8 cellular contexts compared by ENCODE assay signal in the genomic region with DNA sequence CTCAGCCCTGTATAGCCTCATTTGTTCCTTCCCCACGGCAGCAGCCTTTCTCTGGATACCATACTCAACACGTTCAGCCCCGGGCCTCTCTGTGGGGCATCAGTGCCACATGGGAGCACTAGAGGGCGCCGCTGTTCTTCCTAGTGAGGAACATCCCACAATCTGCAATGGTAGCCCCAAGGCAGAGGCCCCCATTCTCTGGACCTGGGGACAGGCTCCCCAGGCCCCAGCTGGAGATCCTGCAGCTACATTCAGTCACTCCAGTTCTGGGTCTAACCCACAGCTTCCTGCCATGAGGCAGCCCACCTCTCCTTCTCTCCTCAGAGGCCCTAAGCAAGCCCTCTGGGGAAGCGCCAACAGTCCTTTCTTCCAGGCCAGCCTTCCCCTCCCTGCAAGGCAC. TPM values are rescaled to one million over a fixed set of nuclear protein-coding genes. Genes with fewer than 3 reads are reported as not detected.
DNase-seq lines count a peak whose midpoint lies in the region; ATAC-seq and TF ChIP-seq lines count a peak whose summit lies in the region.

No MANE protein-coding gene starts in this region.

- ATAC-seq in GM21447 (IDR thresholded peaks at IDR 0.05; ENCODE audit: unreplicated experiment) (peak; percentile 84), Panc1 (peak; percentile 92)
- peak; percentile 91 for ATAC-seq in activated T-cell treated with anti-CD3 and anti-CD28 coated beads, Interleukin-2, amount 50 U/mL, for 72 hours (replicated peaks in 1 of 2)

- H3K36me3 ChIP-seq in Panc1 (ENCODE audit: control insufficient read depth, insufficient read depth, low read length) (no peaks in the 10 kb centered on the region), neuronal stem cell (replicated peaks in 1 of 2; ENCODE audit: control insufficient read depth in 2 of 2, insufficient read depth in 2 of 2, low read length in 2 of 2) (peaks cover 0 to 4% of the 10 kb centered on the region in 2 donors)

- no peak overlapping the region for H4K8ac ChIP-seq in neuronal stem cell (ENCODE audit: low read depth, low read length)

- peak overlapping the region; percentile 30 for H2BK12ac ChIP-seq in neuronal stem cell (ENCODE audit: low read length)

- H3K18ac ChIP-seq in neuronal stem cell (ENCODE audit: low read length) = peak overlapping the region; percentile 27

- peak overlapping the region; percentile 85 for H3K9ac ChIP-seq in neuronal stem cell (ENCODE audit: low read depth, low read length, poor library complexity)

- H3K4me1 Mint-ChIP-seq in activated T-cell treated with anti-CD3 and anti-CD28 coated beads, Interleukin-2, amount 50 U/mL, for 72 hours (ENCODE audit: low read depth) = no peaks in the 10 kb centered on the region

- peaks cover 2% of the 10 kb centered on the region for H3K79me1 ChIP-seq in neuronal stem cell (ENCODE audit: low read depth, low read length)

- H2AFZ ChIP-seq in neuronal stem cell (ENCODE audit: low read length) = peak overlapping the region; percentile 82

- H2BK5ac ChIP-seq in neuronal stem cell (ENCODE audit: low read length) = peak overlapping the region; percentile 5

- H3K27ac Mint-ChIP-seq in activated T-cell treated with anti-CD3 and anti-CD28 coated beads, Interleukin-2, amount 50 U/mL, for 72 hours = no peak overlapping the region

- H3K4me2 ChIP-seq in neuronal stem cell (ENCODE audit: insufficient read depth, low read length, poor library complexity, severe bottlenecking) = no peak overlapping the region

- H3K36me3 Mint-ChIP-seq in activated T-cell treated with anti-CD3 and anti-CD28 coated beads, Interleukin-2, amount 50 U/mL, for 72 hours (ENCODE audit: insufficient read depth in 2 of 2) = no peaks in the 10 kb centered on the region

- H3K27me3 ChIP-seq in Panc1 (ENCODE audit: control insufficient read depth, insufficient read depth, low read length) (no peaks in the 10 kb centered on the region), neuronal stem cell (ENCODE audit: control insufficient read depth in 3 of 3, insufficient read depth in 3 of 3, low read depth in 1 of 3, low read length in 3 of 3) (peaks cover 0 to 10% (median 0%) of the 10 kb centered on the region in 3 experiments)

- no CpG with 5 or more reads among the region's 6 CpGs for WGBS in neuronal stem cell (ENCODE audit: extremely low coverage in 2 of 2, insufficient read length in 2 of 2, insufficient replicate concordance in 1 of 2), 2 donors

- CTCF ChIA-PET in Panc1 (lab: Charles Lee) = interaction anchor here (0.8 to 1.4 kb wide), 3 partner anchors 71 to 127 kb away, joined by 3 to 9 read pairs (median 4); no protein-coding TSS in a partner anchor

- H3K14ac ChIP-seq in neuronal stem cell (ENCODE audit: low read length) = peak overlapping the region; percentile 26

- no peak overlapping the region for H2BK15ac ChIP-seq in neuronal stem cell (ENCODE audit: low read length)

- H3K9me3 ChIP-seq in Panc1 (ENCODE audit: control insufficient read depth, insufficient read depth, low read depth, low read length) (no peaks in the 10 kb centered on the region), neuronal stem cell (replicated peaks in 1 of 2; ENCODE audit: control insufficient read depth in 2 of 2, insufficient read depth in 1 of 2, low read depth in 1 of 2, low read length in 2 of 2) (no peaks in the 10 kb centered on the region)

- H2BK120ac ChIP-seq in neuronal stem cell (ENCODE audit: low read depth, low read length) = no peak overlapping the region

- intact Hi-C loops in Panc1 (cut with micrococcal nuclease; ENCODE audit: unreplicated experiment) = loop anchor here (1.0 kb wide), 1 partner anchor 71 kb away; no protein-coding TSS in a partner anchor

- H3K9me3 Mint-ChIP-seq in activated T-cell treated with anti-CD3 and anti-CD28 coated beads, Interleukin-2, amount 50 U/mL, for 72 hours = no peaks in the 10 kb centered on the region

- no peak overlapping the region for H3K4me3 Mint-ChIP-seq in activated T-cell treated with anti-CD3 and anti-CD28 coated beads, Interleukin-2, amount 50 U/mL, for 72 hours

- H3K4me1 ChIP-seq in Panc1 (ENCODE audit: control insufficient read depth, insufficient read depth, low read length) (no peaks in the 10 kb centered on the region), neuronal stem cell (ENCODE audit: control insufficient read depth in 2 of 2, insufficient read depth in 1 of 2, low read depth in 1 of 2, low read length in 2 of 2) (peaks cover 4% of the 10 kb centered on the region in 2 donors)

- H4K91ac ChIP-seq in neuronal stem cell (ENCODE audit: low read depth, low read length, poor library complexity) = no peak overlapping the region

- H2AK5ac ChIP-seq in neuronal stem cell (ENCODE audit: low read depth, low read length) = peak overlapping the region; percentile 50

- peak; percentile 21 for DNase-seq in DMS 273 treated with DMSO at 0.1 percent for 48 hours (lab: John Stamatoyannopoulos, UW)
- peak; percentile 72 for DNase-seq in HT1080 (ENCODE audit: low read depth)
- DNase-seq in Panc1 (ENCODE audit: low read depth, low spot score) = peak; percentile 47
- DNase-seq in activated T-cell treated with anti-CD3 and anti-CD28 coated beads, Interleukin-2, amount 50 U/mL, for 72 hours = peak; percentile 86 to 88
- peak; percentile 73 for DNase-seq in fibroblast of pulmonary artery (ENCODE audit: low read depth)
- DNase-seq in neuronal stem cell (ENCODE audit: low spot score) = peak; percentile 77
- DNase-seq in stromal cell of bone marrow (ENCODE audit: low read depth) = peak; percentile 41

- H3K27me3 Mint-ChIP-seq in activated T-cell treated with anti-CD3 and anti-CD28 coated beads, Interleukin-2, amount 50 U/mL, for 72 hours (ENCODE audit: low read depth) = no peaks in the 10 kb centered on the region

- no peak overlapping the region for H3K27ac ChIP-seq in Panc1 (ENCODE audit: low read length)
- no peak overlapping the region for H3K27ac ChIP-seq in neuronal stem cell (replicated peaks; ENCODE audit: low read length)

- no TSS peak for BruUV-seq in Panc1 (replicated peaks; lab: Mats Ljungman, UMichigan)

- no peak overlapping the region for H3K4me3 ChIP-seq in Panc1 (ENCODE audit: low read depth in 2 of 2, low read length in 2 of 2)
- H3K4me3 ChIP-seq in fibroblast of pulmonary artery (replicated peaks; ENCODE audit: low read depth, low read length) = no peak overlapping the region
- no peak overlapping the region for H3K4me3 ChIP-seq in neuronal stem cell (ENCODE audit: low read length in 2 of 2)

- POLR2A ChIA-PET in Panc1 (lab: Charles Lee) = no interaction called here

- H3K4ac ChIP-seq in neuronal stem cell (ENCODE audit: low read length) = no peak overlapping the region

- in situ Hi-C loops in Panc1 (cut with HindIII; ENCODE audit: low pct_unique_long_range_greater_than_20kb, low sequenced_read_pairs) = no loop called here

- TF ChIP-seq CTCF in Panc1 (IDR thresholded peaks at IDR 0.05) (peak; percentile 96), fibroblast of pulmonary artery (IDR thresholded peaks at IDR 0.05; ENCODE audit: low read length, missing control alignments) (peak; percentile 89)

- peak overlapping the region; percentile 20 for H3K23ac ChIP-seq in neuronal stem cell (ENCODE audit: low read depth, low read length, poor library complexity)

RNA-seq across cellular contexts. Expression of gene SFXN5, which starts 14.2 kb away (rescaled TPM):
- 10.8 and 13.8 TPM in 2 replicates for total RNA-seq in HT1080 (2014; rRNA removed; shearing (Covaris generic))
- polyA plus RNA-seq in HT1080 (2015; cell fraction: cytosol; rRNA removed) = 2.8 and 4.8 TPM in 2 replicates
- 12.0 and 13.5 TPM in 2 replicates for polyA plus RNA-seq in HT1080 (2015; cell fraction: nucleus; rRNA removed)
- 27.8 TPM for total RNA-seq in Panc1 (2021; ENCODE audit: unreplicated experiment)
- polyA plus RNA-seq in Panc1 (2012; ENCODE audit: insufficient read length) = 19.7 TPM
- total RNA-seq in activated T-cell treated with anti-CD3 and anti-CD28 coated beads, Interleukin-2, amount 50 U/mL, for 72 hours = 10 to 100 TPM in 1 of 2 donors, 1 to 10 TPM in 1; 9.1 to 10.1 TPM
- 2.9 TPM for polyA plus RNA-seq in neuronal stem cell (2013, experiment 1 of 2)
- 3.1 TPM for polyA plus RNA-seq in neuronal stem cell (2013, experiment 2 of 2)

RNA-seq across cellular contexts. Expression of gene RAB11FIP5, which starts 27.1 kb away (rescaled TPM):
- 34.5 and 35.5 TPM in 2 replicates for total RNA-seq in HT1080 (2014; rRNA removed; shearing (Covaris generic))
- 37.1 and 40.4 TPM in 2 replicates for polyA plus RNA-seq in HT1080 (2015; cell fraction: cytosol; rRNA removed)
- polyA plus RNA-seq in HT1080 (2015; cell fraction: nucleus; rRNA removed) = 39.6 and 43.2 TPM in 2 replicates
- 27.3 TPM for total RNA-seq in Panc1 (2021; ENCODE audit: unreplicated experiment)
- polyA plus RNA-seq in Panc1 (2012; ENCODE audit: insufficient read length) = 20.4 TPM
- total RNA-seq in activated T-cell treated with anti-CD3 and anti-CD28 coated beads, Interleukin-2, amount 50 U/mL, for 72 hours = 1 to 10 TPM; 6.6 to 9.8 TPM
- 8.1 TPM for polyA plus RNA-seq in neuronal stem cell (2013, experiment 1 of 2)
- 7.9 TPM for polyA plus RNA-seq in neuronal stem cell (2013, experiment 2 of 2)

Comparison
In these comparisons a context has a peak if more than half of its experiments do, and no peak if none do; other contexts are left out.
1. DNase-seq: peak in every context shown above with its lines; median percentile 87 in activated T-cell treated with anti-CD3 and anti-CD28 coated beads, Interleukin-2, amount 50 U/mL, for 72 hours; 77 in neuronal stem cell; 73 in fibroblast of pulmonary artery; 72 in HT1080; 47 in Panc1; 41 in stromal cell of bone marrow; 21 in DMS 273 treated with DMSO at 0.1 percent for 48 hours.